8 cellular contexts compared by ENCODE assay signal in genomic region chr11:35662649-35663407, GRCh38. TPM values are rescaled to one million over a fixed set of nuclear protein-coding genes. Genes with fewer than 3 reads are reported as not detected.
DNase-seq lines count a peak whose midpoint lies in the region; ATAC-seq and TF ChIP-seq lines count a peak whose summit lies in the region.

TSS of gene TRIM44 (plus strand) at chr11:35662775. CDS start at chr11:35663112, 337 bp downstream.

- H3K9me3 Mint-ChIP-seq in activated CD4-positive, alpha-beta memory T cell treated with anti-CD3 and anti-CD28 coated beads, Interleukin-2, amount 10 ng/mL, durations not matched to agents 7 days and 5 days = peaks cover 24% of the 10 kb centered on the region

- peak within 1 kb of the TSS; percentile 74 for H3K27ac Mint-ChIP-seq in activated CD4-positive, alpha-beta memory T cell treated with anti-CD3 and anti-CD28 coated beads, Interleukin-2, amount 10 ng/mL, durations not matched to agents 7 days and 5 days

- H3K36me3 ChIP-seq in BE2C = no peaks in the 10 kb centered on the region
- no peaks in the 10 kb centered on the region for H3K36me3 ChIP-seq in lower lobe of right lung

- TF ChIP-seq CTCF in BE2C (IDR thresholded peaks at IDR 0.05; ENCODE audit: low read depth, low read length) (no peak), lower lobe of right lung (IDR thresholded peaks at IDR 0.05) (no peak)

- POLR2A ChIA-PET in activated CD4-positive, alpha-beta memory T cell treated with anti-CD3 and anti-CD28 coated beads, Interleukin-2, amount 10 ng/mL, durations not matched to agents 7 days and 5 days (lab: Charles Lee) = interaction anchor here (0.7 to 1.1 kb wide), 2 partner anchors 15 to 788 kb away, joined by 3 read pairs; no protein-coding TSS in a partner anchor

- H3K4me1 ChIP-seq in BE2C (no peaks in the 10 kb centered on the region), lower lobe of right lung (peaks cover 24% of the 10 kb centered on the region)

- H3K4me3 ChIP-seq in BE2C (ENCODE audit: low read depth, low read length) (peak within 1 kb of the TSS; percentile 70), lower lobe of right lung (peak within 1 kb of the TSS; percentile 82)

- peak within 1 kb of the TSS; percentile 81 for H3K4me3 Mint-ChIP-seq in activated CD4-positive, alpha-beta memory T cell treated with anti-CD3 and anti-CD28 coated beads, Interleukin-2, amount 10 ng/mL, durations not matched to agents 7 days and 5 days

- H3K4me1 Mint-ChIP-seq in activated CD4-positive, alpha-beta memory T cell treated with anti-CD3 and anti-CD28 coated beads, Interleukin-2, amount 10 ng/mL, durations not matched to agents 7 days and 5 days = peaks cover 32% of the 10 kb centered on the region

- peak; percentile 83 for ATAC-seq in GM19043 (IDR thresholded peaks at IDR 0.05; ENCODE audit: low read depth, unreplicated experiment)
- ATAC-seq in HG03378 (IDR thresholded peaks at IDR 0.05; ENCODE audit: unreplicated experiment) = peak; percentile 88
- ATAC-seq in lower lobe of right lung = peak; percentile 96 to 98

- H3K9me3 ChIP-seq in BE2C (no peaks in the 10 kb centered on the region), lower lobe of right lung (peaks cover 30% of the 10 kb centered on the region)

- peak; percentile 53 for DNase-seq in BE2C
- DNase-seq in NCI-H526 treated with DMSO at 0.1 percent for 48 hours (lab: John Stamatoyannopoulos, UW) = peak; percentile 79
- peak; percentile 83 for DNase-seq in activated CD4-positive, alpha-beta memory T cell treated with anti-CD3 and anti-CD28 coated beads, Interleukin-2, amount 10 ng/mL, durations not matched to agents 7 days and 5 days
- DNase-seq in ecto neural progenitor cell (ENCODE audit: low spot score) = peak; percentile 76
- peak; percentile 91 for DNase-seq in lower lobe of right lung
- peak; percentile 68 to 80 (median 74) for DNase-seq in stimulated activated CD4-positive, alpha-beta T cell treated with anti-CD3 and anti-CD28 coated beads, TNF-alpha, amount 100 ng/mL, for 24 hours (ENCODE audit: low read depth in 3 of 3)

- peaks cover 10% of the 10 kb centered on the region for H3K27me3 Mint-ChIP-seq in activated CD4-positive, alpha-beta memory T cell treated with anti-CD3 and anti-CD28 coated beads, Interleukin-2, amount 10 ng/mL, durations not matched to agents 7 days and 5 days

- intact Hi-C loops in lower lobe of right lung (cut with DNase I) = no loop called here

- H3K27me3 ChIP-seq in BE2C (no peaks in the 10 kb centered on the region), lower lobe of right lung (ENCODE audit: low read depth) (no peaks in the 10 kb centered on the region)

- peaks cover 25% of the 10 kb centered on the region for H3K36me3 Mint-ChIP-seq in activated CD4-positive, alpha-beta memory T cell treated with anti-CD3 and anti-CD28 coated beads, Interleukin-2, amount 10 ng/mL, durations not matched to agents 7 days and 5 days (ENCODE audit: low read depth)

- CTCF ChIA-PET in activated CD4-positive, alpha-beta memory T cell treated with anti-CD3 and anti-CD28 coated beads, Interleukin-2, amount 10 ng/mL, durations not matched to agents 7 days and 5 days (lab: Charles Lee) = interaction anchor here (1.5 kb wide), 1 partner anchor 159 kb away, joined by 5 read pairs; no protein-coding TSS in a partner anchor

- peak within 1 kb of the TSS; percentile 98 for H3K27ac ChIP-seq in lower lobe of right lung

RNA-seq across cellular contexts. Expression of gene TRIM44, which starts in this region (rescaled TPM):
- 16.1 TPM for polyA plus RNA-seq in BE2C (2012; ENCODE audit: insufficient read depth, insufficient read length, low read depth)
- total RNA-seq in activated CD4-positive, alpha-beta memory T cell treated with anti-CD3 and anti-CD28 coated beads, Interleukin-2, amount 10 ng/mL, durations not matched to agents 7 days and 5 days = 10 to 100 TPM; 17.7 to 20.8 TPM
- 62.8 TPM for total RNA-seq in lower lobe of right lung

Comparison
In these comparisons a context has a peak if more than half of its experiments do, and no peak if none do; other contexts are left out.
1. Peak in every context shown above with its lines: DNase-seq, ATAC-seq, H3K4me3 ChIP-seq and H3K27ac ChIP-seq.